In the genomic region with DNA sequence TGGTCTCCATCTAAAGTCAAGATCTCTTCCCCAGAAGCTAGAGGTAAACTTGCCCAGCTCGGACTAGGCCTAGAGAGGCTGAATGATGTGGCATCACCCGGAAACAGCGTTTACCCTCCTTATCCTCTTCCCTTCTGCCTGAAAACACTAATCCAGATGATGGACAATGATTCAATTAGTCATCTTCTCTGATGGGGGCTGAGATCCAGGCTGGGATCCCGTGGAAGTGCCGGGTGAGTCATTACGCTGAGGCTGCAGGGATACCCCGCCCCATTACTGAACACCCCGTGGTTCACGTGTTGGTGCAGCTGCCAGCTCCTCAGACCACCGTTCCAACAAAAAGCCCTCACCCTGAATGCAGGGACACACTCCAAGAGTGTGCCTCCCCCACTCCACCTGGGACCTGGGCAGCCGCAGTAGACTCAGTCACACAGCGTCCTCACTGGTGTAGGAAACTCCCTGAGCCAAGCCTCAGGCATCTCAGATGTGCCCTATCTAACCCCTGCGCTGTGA, we compare ENCODE assay signal across 8 cellular contexts. TPM values are rescaled to one million over a fixed set of nuclear protein-coding genes. Genes with fewer than 3 reads are reported as not detected.
DNase-seq lines count a peak whose midpoint lies in the region; ATAC-seq and TF ChIP-seq lines count a peak whose summit lies in the region.

No MANE protein-coding gene starts in this region.

- H3K27ac Mint-ChIP-seq in HFFc6 = peak overlapping the region; percentile 97
- peak overlapping the region; percentile 94 for H3K27ac Mint-ChIP-seq in activated CD4-positive, alpha-beta memory T cell treated with anti-CD3 and anti-CD28 coated beads, Interleukin-2, amount 10 ng/mL, durations not matched to agents 7 days and 5 days
- peak overlapping the region; percentile 84 for H3K27ac Mint-ChIP-seq in osteocyte (ENCODE audit: unreplicated experiment)

- no peak for TF ChIP-seq CTCF in AG04450 (IDR thresholded peaks at IDR 0.05; ENCODE audit: low read depth, low read length)
- TF ChIP-seq CTCF in HFFc6 (IDR thresholded peaks at IDR 0.05) = no peak
- no peak for TF ChIP-seq CTCF in osteocyte (IDR thresholded peaks at IDR 0.05)
- no peak for TF ChIP-seq CTCF in GM13977 (IDR thresholded peaks at IDR 0.05; ENCODE audit: extremely low read depth, insufficient read depth, missing control alignments)

- H3K27me3 Mint-ChIP-seq in HFFc6 (ENCODE audit: insufficient read depth) = peaks cover 14% of the 10 kb centered on the region
- no peaks in the 10 kb centered on the region for H3K27me3 Mint-ChIP-seq in activated CD4-positive, alpha-beta memory T cell treated with anti-CD3 and anti-CD28 coated beads, Interleukin-2, amount 10 ng/mL, durations not matched to agents 7 days and 5 days
- no peaks in the 10 kb centered on the region for H3K27me3 Mint-ChIP-seq in osteocyte (ENCODE audit: unreplicated experiment)

- DNase-seq in AG04450 (ENCODE audit: low read depth, low spot score) (peak; percentile 51), HFFc6 (peak; percentile 92), fibroblast of peridontal ligament (ENCODE audit: extremely low read depth) (peak; percentile 84), osteocyte (ENCODE audit: extremely low spot score, unreplicated experiment) (no peak), GM13977 (ENCODE audit: low spot score) (no peak)
- peak; percentile 30 for DNase-seq in activated CD4-positive, alpha-beta memory T cell treated with anti-CD3 and anti-CD28 coated beads, Interleukin-2, amount 10 ng/mL, durations not matched to agents 7 days and 5 days

- POLR2A ChIA-PET in AG04450 (lab: Yijun Ruan, JAX) = interaction anchor here (1.3 to 5.2 kb wide), 7 partner anchors 12 to 94 kb away, joined by 4 to 76 read pairs (median 12); a partner anchor contains a TSS
- POLR2A ChIA-PET in activated CD4-positive, alpha-beta memory T cell treated with anti-CD3 and anti-CD28 coated beads, Interleukin-2, amount 10 ng/mL, durations not matched to agents 7 days and 5 days (lab: Charles Lee) = interaction anchor here (1.1 to 7.1 kb wide), 15 partner anchors 7 to 429 kb away, joined by 3 to 281 read pairs (median 13); a partner anchor contains a TSS

- H3K27me3 ChIP-seq in AG04450 (ENCODE audit: control insufficient read depth, insufficient read depth, low read length) = no peaks in the 10 kb centered on the region

- in situ Hi-C loops in GM13977 (cut with MboI; ENCODE audit: low pct_unique_long_range_greater_than_20kb, low sequenced_read_pairs, unreplicated experiment) = no loop called here

- peak overlapping the region; percentile 98 for H3K4me3 ChIP-seq in AG04450 (ENCODE audit: low read depth, low read length)

- H3K9me3 ChIP-seq in AG04450 (ENCODE audit: control insufficient read depth, insufficient read depth, low read length) = no peaks in the 10 kb centered on the region; the same call in 1 of the 2 replicates

- ATAC-seq in HG03097 (IDR thresholded peaks at IDR 0.05; ENCODE audit: low FRiP score, unreplicated experiment) = no peak
- no peak for ATAC-seq in GM21528 (IDR thresholded peaks at IDR 0.05; ENCODE audit: low FRiP score, unreplicated experiment)

- H3K9me3 Mint-ChIP-seq in HFFc6 (no peaks in the 10 kb centered on the region), osteocyte (ENCODE audit: unreplicated experiment) (no peaks in the 10 kb centered on the region)
- H3K9me3 Mint-ChIP-seq in activated CD4-positive, alpha-beta memory T cell treated with anti-CD3 and anti-CD28 coated beads, Interleukin-2, amount 10 ng/mL, durations not matched to agents 7 days and 5 days = no peaks in the 10 kb centered on the region

- peak overlapping the region; percentile 97 for H3K4me3 Mint-ChIP-seq in HFFc6
- H3K4me3 Mint-ChIP-seq in activated CD4-positive, alpha-beta memory T cell treated with anti-CD3 and anti-CD28 coated beads, Interleukin-2, amount 10 ng/mL, durations not matched to agents 7 days and 5 days = peak overlapping the region; percentile 99
- no peak overlapping the region for H3K4me3 Mint-ChIP-seq in osteocyte (ENCODE audit: unreplicated experiment)

- H3K36me3 Mint-ChIP-seq in HFFc6 (ENCODE audit: low read depth) (peaks cover 19% of the 10 kb centered on the region), osteocyte (ENCODE audit: unreplicated experiment) (no peaks in the 10 kb centered on the region)
- peaks cover 51% of the 10 kb centered on the region for H3K36me3 Mint-ChIP-seq in activated CD4-positive, alpha-beta memory T cell treated with anti-CD3 and anti-CD28 coated beads, Interleukin-2, amount 10 ng/mL, durations not matched to agents 7 days and 5 days (ENCODE audit: low read depth)

- peaks cover 68% of the 10 kb centered on the region for H3K4me1 Mint-ChIP-seq in HFFc6 (ENCODE audit: low read depth)
- H3K4me1 Mint-ChIP-seq in activated CD4-positive, alpha-beta memory T cell treated with anti-CD3 and anti-CD28 coated beads, Interleukin-2, amount 10 ng/mL, durations not matched to agents 7 days and 5 days = peaks cover 75% of the 10 kb centered on the region
- H3K4me1 Mint-ChIP-seq in osteocyte (ENCODE audit: unreplicated experiment) = peaks cover 30% of the 10 kb centered on the region

- H3K27ac ChIP-seq in AG04450 (ENCODE audit: low read depth, low read length) = peak overlapping the region; percentile 96

- CTCF ChIA-PET in AG04450 (lab: Charles Lee) = interaction anchor here (0.6 to 4.1 kb wide), 43 partner anchors 8 to 216 kb away, joined by 3 to 165 read pairs (median 7); a partner anchor contains a TSS
- CTCF ChIA-PET in activated CD4-positive, alpha-beta memory T cell treated with anti-CD3 and anti-CD28 coated beads, Interleukin-2, amount 10 ng/mL, durations not matched to agents 7 days and 5 days (lab: Charles Lee) = interaction anchor here (0.6 to 6.1 kb wide), 17 partner anchors 8 to 100 kb away, joined by 3 to 202 read pairs (median 15); a partner anchor contains a TSS

RNA-seq across cellular contexts. Expression of a gene that starts 2.0 kb away (rescaled TPM):
- 1,379 and 2,089 TPM in 2 replicates for polyA plus RNA-seq in AG04450 (2011; rRNA removed)
- polyA minus RNA-seq in AG04450 (2011; rRNA and poly(A)+ RNA removed) = 566 and 765 TPM in 2 replicates
- 1,000 to 10,000 TPM; 1,971 to 2,311 (median 2,129) TPM for total RNA-seq in HFFc6 (2021; fragmentation: NEBNext Ultra II Directional; extraction: Animal tissue kit (Norgen Biotek cat#: 25700))
- total RNA-seq in activated CD4-positive, alpha-beta memory T cell treated with anti-CD3 and anti-CD28 coated beads, Interleukin-2, amount 10 ng/mL, durations not matched to agents 7 days and 5 days = 100 to 1,000 TPM; 781 to 799 TPM
- total RNA-seq in osteocyte = 0.99 and 1.1 TPM in 2 replicates

RNA-seq across cellular contexts. Expression of a gene that starts 7.0 kb away (rescaled TPM):
- polyA plus RNA-seq in AG04450 (2011; rRNA removed) = 0.25 and 0.42 TPM in 2 replicates
- not detected in 2 replicates for polyA minus RNA-seq in AG04450 (2011; rRNA and poly(A)+ RNA removed)
- 1 to 10 TPM in 1 of 6 experiments, under 1 TPM in 5; 0.40 to 1.2 (median 0.71) TPM for total RNA-seq in HFFc6 (2021; fragmentation: NEBNext Ultra II Directional; extraction: Animal tissue kit (Norgen Biotek cat#: 25700))
- total RNA-seq in activated CD4-positive, alpha-beta memory T cell treated with anti-CD3 and anti-CD28 coated beads, Interleukin-2, amount 10 ng/mL, durations not matched to agents 7 days and 5 days = 1 to 10 TPM; 2.2 to 4.7 TPM
- 1.0 TPM in 1 of 2 replicates, not detected in the other for total RNA-seq in osteocyte

RNA-seq across cellular contexts. Expression of a gene that starts 11.9 kb away (rescaled TPM):
- 20.0 and 20.7 TPM in 2 replicates for polyA plus RNA-seq in AG04450 (2011; rRNA removed)
- polyA minus RNA-seq in AG04450 (2011; rRNA and poly(A)+ RNA removed) = 3.6 and 5.1 TPM in 2 replicates
- total RNA-seq in HFFc6 (2021; fragmentation: NEBNext Ultra II Directional; extraction: Animal tissue kit (Norgen Biotek cat#: 25700)) = 100 to 1,000 TPM; 394 to 846 (median 814) TPM
- total RNA-seq in activated CD4-positive, alpha-beta memory T cell treated with anti-CD3 and anti-CD28 coated beads, Interleukin-2, amount 10 ng/mL, durations not matched to agents 7 days and 5 days = 1,000 to 10,000 TPM; 1,297 to 1,322 TPM
- total RNA-seq in osteocyte = 337 and 353 TPM in 2 replicates

RNA-seq across cellular contexts. Expression of a gene that starts 15.3 kb away (rescaled TPM):
- 1.8 and 3.2 TPM in 2 replicates for polyA plus RNA-seq in AG04450 (2011; rRNA removed)
- polyA minus RNA-seq in AG04450 (2011; rRNA and poly(A)+ RNA removed) = 1.6 and 2.1 TPM in 2 replicates
- total RNA-seq in HFFc6 (2021; fragmentation: NEBNext Ultra II Directional; extraction: Animal tissue kit (Norgen Biotek cat#: 25700)) = 1 to 10 TPM; 3.4 to 5.6 (median 5.1) TPM
- not detected for total RNA-seq in activated CD4-positive, alpha-beta memory T cell treated with anti-CD3 and anti-CD28 coated beads, Interleukin-2, amount 10 ng/mL, durations not matched to agents 7 days and 5 days
- 5.7 and 7.5 TPM in 2 replicates for total RNA-seq in osteocyte

RNA-seq across cellular contexts. Expression of a gene that starts 31.9 kb away (rescaled TPM):
- 3.9 and 5.2 TPM in 2 replicates for polyA plus RNA-seq in AG04450 (2011; rRNA removed)
- polyA minus RNA-seq in AG04450 (2011; rRNA and poly(A)+ RNA removed) = 1.3 and 3.0 TPM in 2 replicates
- total RNA-seq in HFFc6 (2021; fragmentation: NEBNext Ultra II Directional; extraction: Animal tissue kit (Norgen Biotek cat#: 25700)) = 10 to 100 TPM in 4 of 6 experiments, 1 to 10 TPM in 2; 7.4 to 12.5 (median 10.4) TPM
- total RNA-seq in activated CD4-positive, alpha-beta memory T cell treated with anti-CD3 and anti-CD28 coated beads, Interleukin-2, amount 10 ng/mL, durations not matched to agents 7 days and 5 days = 1 to 10 TPM in 1 of 2 experiments, under 1 TPM in 1; 0.85 to 1.2 TPM
- total RNA-seq in osteocyte = 8.9 and 11.7 TPM in 2 replicates

Comparison
In these comparisons a context has a peak if more than half of its experiments do, and no peak if none do; other contexts are left out.
1. DNase-seq: peak in AG04450 (single experiment), HFFc6 (single experiment), activated CD4-positive, alpha-beta memory T cell treated with anti-CD3 and anti-CD28 coated beads, Interleukin-2, amount 10 ng/mL, durations not matched to agents 7 days and 5 days (single experiment) and fibroblast of peridontal ligament (single experiment); none in osteocyte (single experiment) and GM13977 (single experiment).
2. RNA of a gene that starts 2.0 kb away (total RNA-seq): 1,971 to 2,311 TPM in HFFc6 and 781 to 799 TPM in activated CD4-positive, alpha-beta memory T cell treated with anti-CD3 and anti-CD28 coated beads, Interleukin-2, amount 10 ng/mL, durations not matched to agents 7 days and 5 days; 0.99 to 1.1 TPM in osteocyte; every median in the first group is over 100 times any median in the second.
3. Peak in every context shown above with its lines, with median percentiles within 50 percentile points of each other: H3K27ac Mint-ChIP-seq.